7 cellular contexts compared by ENCODE assay signal in genomic region chr14:105734241-105734640, GRCh38.
DNase-seq lines count a peak whose midpoint lies in the region; ATAC-seq and TF ChIP-seq lines count a peak whose summit lies in the region.
"Not testable (repeated sequence)": the region's sequence is repeated elsewhere in the genome, so short reads cannot be mapped to it uniquely, and the experiment has no call there.

No MANE protein-coding gene starts in this region.

- H3K9me3 Mint-ChIP-seq in memory B cell = not testable (repeated sequence)

- not testable (repeated sequence) for H3K27me3 Mint-ChIP-seq in memory B cell

- WGBS in heart right ventricle, 2 donors = 72 to 75% methylated on average over 3 to 6 of the region's 14 CpGs
- WGBS in upper lobe of left lung, 2 donors = 86% methylated on average over 6 of the region's 14 CpGs; no CpG with 5 or more reads in 1 of the 2 donors

- CTCF ChIA-PET in HCT116 (lab: Charles Lee) = not testable (repeated sequence)

- H3K27me3 ChIP-seq in HCT116 (ENCODE audit: insufficient read depth, low read length); RWPE2 (ENCODE audit: insufficient read depth, poor library complexity, severe bottlenecking); heart right ventricle; upper lobe of left lung: not testable (repeated sequence)

- DNase-seq in HCT116 (ENCODE audit: low read depth, low spot score); RWPE2 (ENCODE audit: low spot score); heart right ventricle; memory B cell (ENCODE audit: low spot score in 2 of 2); upper lobe of left lung: not testable (repeated sequence)
- DNase-seq in posterior vena cava (ENCODE audit: low spot score) = peak; percentile 61

- H2AFZ ChIP-seq in HCT116 (ENCODE audit: low read depth, low read length, poor library complexity, severe bottlenecking) = not testable (repeated sequence)

- not testable (repeated sequence) for H4K20me1 ChIP-seq in HCT116 (ENCODE audit: insufficient read depth)

- not testable (repeated sequence) for H3K9ac ChIP-seq in HCT116 (ENCODE audit: low read length)

- ATAC-seq in HCT116 = peak; percentile 20; the same call in 1 of the 2 replicates
- ATAC-seq in RWPE2 (ENCODE audit: low read depth) = peak; percentile 24; the same call in 2 of the 3 replicates
- peak; percentile 60 for ATAC-seq in esophagus mucosa
- ATAC-seq in heart right ventricle = peak in 5 of 8 donors; percentile 19 to 42 (median 26)
- peak; percentile 4 for ATAC-seq in memory B cell (ENCODE audit: low read depth)
- ATAC-seq in upper lobe of left lung (ENCODE audit: low FRiP score in 2 of 2) = peak; percentile 48 to 55

- H3K4me3 ChIP-seq in HCT116 (replicated peaks in 1 of 2; ENCODE audit: low read depth in 1 of 2, low read length in 2 of 2); RWPE2 (ENCODE audit: severe bottlenecking); heart right ventricle; upper lobe of left lung: not testable (repeated sequence)

- not testable (repeated sequence) for H3K4me1 ChIP-seq in HCT116 (ENCODE audit: control insufficient read depth in 1 of 2, insufficient read depth in 2 of 2, low read length in 2 of 2); RWPE2 (ENCODE audit: insufficient read depth, poor library complexity, severe bottlenecking); heart right ventricle; upper lobe of left lung

- H3K9me3 ChIP-seq in HCT116 (ENCODE audit: control insufficient read depth in 1 of 2, insufficient read depth in 1 of 2, low read depth in 1 of 2, low read length in 2 of 2); RWPE2 (ENCODE audit: severe bottlenecking); heart right ventricle; upper lobe of left lung: not testable (repeated sequence)

- TF ChIP-seq POLR2A in HCT116 (IDR thresholded peaks at IDR 0.05; ENCODE audit: borderline replicate concordance, extremely low read depth, insufficient read depth, insufficient read length); upper lobe of left lung (IDR thresholded peaks at IDR 0.05): not testable (repeated sequence)

- TF ChIP-seq RAD21 in HCT116 (IDR thresholded peaks at IDR 0.05; ENCODE audit: low read depth) = not testable (repeated sequence)

- H3K4me3 Mint-ChIP-seq in memory B cell = not testable (repeated sequence)

- not testable (repeated sequence) for H3K27ac Mint-ChIP-seq in memory B cell

- intact Hi-C loops in HCT116 (cut with micrococcal nuclease); posterior vena cava (cut with DNase I): not testable (repeated sequence)
- intact Hi-C loops in heart right ventricle (cut with DNase I) = loop anchor here in 1 of 10 donors (10.0 kb wide), 1 partner anchor 119 kb away; no protein-coding TSS in a partner anchor

- not testable (repeated sequence) for H3K27ac ChIP-seq in HCT116 (ENCODE audit: low read depth, low read length); RWPE2 (ENCODE audit: poor library complexity, severe bottlenecking); heart right ventricle; upper lobe of left lung

- not testable (repeated sequence) for TF ChIP-seq CTCF in HCT116 (IDR thresholded peaks at IDR 0.05 in 2 of 3, conservative IDR thresholded peaks at IDR 0.05 in 1 of 3; ENCODE audit: borderline replicate concordance in 1 of 3, insufficient read depth in 1 of 3, low read depth in 2 of 3, low read length in 2 of 3); RWPE2 (IDR thresholded peaks at IDR 0.05; ENCODE audit: poor library complexity, severe bottlenecking); heart right ventricle (IDR thresholded peaks at IDR 0.05); upper lobe of left lung (IDR thresholded peaks at IDR 0.05)

- TF ChIP-seq EP300 in upper lobe of left lung (IDR thresholded peaks at IDR 0.05) = not testable (repeated sequence)

- RAD21 ChIA-PET in HCT116 (lab: Charles Lee; ENCODE audit: low non-redundant PET in 1 of 2, low total read pairs in 2 of 2, uncharacterized antibody in 2 of 2, unreplicated experiment in 2 of 2) = not testable (repeated sequence)

- H3K36me3 ChIP-seq in HCT116 (ENCODE audit: control insufficient read depth in 1 of 2, insufficient read depth in 2 of 2, low read length in 2 of 2); RWPE2 (ENCODE audit: low read depth); heart right ventricle; upper lobe of left lung: not testable (repeated sequence)

- H3K79me2 ChIP-seq in HCT116 (ENCODE audit: insufficient read depth, low read length) = not testable (repeated sequence)

- H3K4me2 ChIP-seq in HCT116 (ENCODE audit: low read length) = not testable (repeated sequence)

- not testable (repeated sequence) for H3K9me2 ChIP-seq in HCT116 (ENCODE audit: insufficient read depth)

- not testable (repeated sequence) for BruUV-seq in HCT116 (replicated peaks; lab: Mats Ljungman, UMichigan)

- peaks cover 12% of the 10 kb centered on the region for H3K36me3 Mint-ChIP-seq in memory B cell

- POLR2A ChIA-PET in HCT116 (lab: Charles Lee) = not testable (repeated sequence)

- H3K4me1 Mint-ChIP-seq in memory B cell = peaks cover 22% of the 10 kb centered on the region

Comparison
In these comparisons a context has a peak if more than half of its experiments do, and no peak if none do; other contexts are left out.
1. ATAC-seq: peak in every context shown above with its lines; median percentile 60 in esophagus mucosa; 52 in upper lobe of left lung; 26 in heart right ventricle; 24 in RWPE2; 20 in HCT116; 4 in memory B cell.